Comparison of ENCODE assay signal across 8 cellular contexts in the genomic region with DNA sequence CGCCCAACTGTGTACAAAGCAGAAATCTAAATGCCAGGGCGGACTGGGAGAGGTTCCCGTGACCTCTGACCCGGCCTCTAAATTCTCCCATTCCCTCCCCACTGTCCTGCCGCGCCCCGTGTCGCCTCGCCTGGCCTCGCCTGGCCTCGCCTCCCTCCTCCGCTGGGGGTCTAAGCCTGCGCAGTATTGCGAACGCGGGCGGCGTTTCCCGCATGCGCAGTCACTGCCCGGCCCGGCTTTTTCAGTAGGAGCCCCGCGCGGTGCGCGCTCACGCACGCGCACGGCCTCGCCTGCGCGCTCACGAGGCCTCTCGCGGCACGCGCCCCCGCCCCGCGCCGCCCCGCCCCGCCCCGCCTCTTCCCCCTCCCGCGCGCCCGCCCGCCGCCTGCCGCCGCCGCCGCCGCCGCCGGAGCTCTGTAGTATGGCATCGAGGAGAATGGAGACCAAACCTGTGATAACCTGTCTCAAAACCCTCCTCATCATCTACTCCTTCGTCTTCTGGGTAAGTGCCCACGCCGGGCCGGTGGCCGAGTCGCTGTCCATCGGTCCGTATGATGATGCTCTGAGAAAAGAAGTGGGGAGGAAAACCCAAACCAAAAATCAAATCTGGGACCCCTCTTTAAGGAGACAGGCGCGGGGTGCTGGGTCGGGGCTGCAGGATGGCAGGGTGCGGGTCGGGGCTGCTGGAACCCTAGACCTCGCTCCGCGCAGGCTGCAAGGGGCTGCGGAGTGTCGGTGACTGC. TPM values are rescaled to one million over a fixed set of nuclear protein-coding genes. Genes with fewer than 3 reads are reported as not detected.
A peak's percentile ranks its signal among the peaks of the same experiment; 100 is the strongest.
DNase-seq lines count a peak whose midpoint lies in the region; ATAC-seq, FAIRE-seq and TF ChIP-seq lines count a peak whose summit lies in the region.

A gene with protein sequence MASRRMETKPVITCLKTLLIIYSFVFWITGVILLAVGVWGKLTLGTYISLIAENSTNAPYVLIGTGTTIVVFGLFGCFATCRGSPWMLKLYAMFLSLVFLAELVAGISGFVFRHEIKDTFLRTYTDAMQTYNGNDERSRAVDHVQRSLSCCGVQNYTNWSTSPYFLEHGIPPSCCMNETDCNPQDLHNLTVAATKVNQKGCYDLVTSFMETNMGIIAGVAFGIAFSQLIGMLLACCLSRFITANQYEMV (plus strand): TSS at position 417 of the 743 bp plus-strand sequence. CDS start 5 bp downstream, at position 422.

- peak within 1 kb of the TSS; percentile 96 for H2AFZ ChIP-seq in PC-3 (ENCODE audit: low read length)

- no peaks in the 10 kb centered on the region for H3K9me3 Mint-ChIP-seq in activated T-helper 17 cell treated with anti-CD3 and anti-CD28 coated beads, Interleukin-2, amount 50 U/mL, for 72 hours
- H3K9me3 Mint-ChIP-seq in naive thymus-derived CD4-positive, alpha-beta T cell = no peaks in the 10 kb centered on the region

- CTCF ChIA-PET in PC-3 (lab: Charles Lee) = no interaction called here
- CTCF ChIA-PET in naive thymus-derived CD4-positive, alpha-beta T cell (lab: Charles Lee) = interaction anchor here (0.6 to 0.7 kb wide), 2 partner anchors 64 to 659 kb away, joined by 3 to 4 read pairs; no protein-coding TSS in a partner anchor

- H3K9ac ChIP-seq in HUES64 (ENCODE audit: low read depth, low read length) = peak within 1 kb of the TSS; percentile 55; the same call in 1 of the 2 replicates
- no peak within 1 kb of the TSS for H3K9ac ChIP-seq in PC-3 (ENCODE audit: low read length)

- FAIRE-seq in GM19239 (lab: Jason Lieb, UNC) = peak; percentile 92

- H3K9me2 ChIP-seq in PC-3 (replicated peaks; ENCODE audit: low read length) = no peaks in the 10 kb centered on the region

- H3K4me3 ChIP-seq in HUES64 (ENCODE audit: low read length) (peak within 1 kb of the TSS; percentile 74), PC-3 (ENCODE audit: low read length) (peak within 1 kb of the TSS; percentile 62)
- H3K4me3 ChIP-seq in naive thymus-derived CD4-positive, alpha-beta T cell (ENCODE audit: low read length) = peak within 1 kb of the TSS; percentile 61

- H3K27ac ChIP-seq in HUES64 (ENCODE audit: low read depth, low read length) (no peak within 1 kb of the TSS), PC-3 (ENCODE audit: low read length) (no peak within 1 kb of the TSS)
- H3K27ac ChIP-seq in naive thymus-derived CD4-positive, alpha-beta T cell (ENCODE audit: low read depth, low read length) = peak within 1 kb of the TSS; percentile 51

- 2% methylated on average over 47 of the region's 78 CpGs for WGBS in HUES64

- H3K27me3 Mint-ChIP-seq in activated T-helper 17 cell treated with anti-CD3 and anti-CD28 coated beads, Interleukin-2, amount 50 U/mL, for 72 hours = no peaks in the 10 kb centered on the region
- peaks cover 0 to 28% (median 0%) of the 10 kb centered on the region in 5 donors for H3K27me3 Mint-ChIP-seq in naive thymus-derived CD4-positive, alpha-beta T cell

- POLR2A ChIA-PET in PC-3 (lab: Charles Lee; ENCODE audit: unreplicated experiment) = no interaction called here
- POLR2A ChIA-PET in naive thymus-derived CD4-positive, alpha-beta T cell (lab: Charles Lee) = interaction anchor here (0.7 kb wide), 1 partner anchor 288 kb away, joined by 4 read pairs; no protein-coding TSS in a partner anchor

- DNase-seq in AG08396 (ENCODE audit: low spot score) (peak; percentile 85), GM19239 (ENCODE audit: insufficient read length, low spot score) (peak; percentile 47), PC-3 (peak; percentile 65), fibroblast of peridontal ligament (ENCODE audit: extremely low read depth) (peak; percentile 35)
- peak; percentile 69 to 84 (median 79) for DNase-seq in naive thymus-derived CD4-positive, alpha-beta T cell
- DNase-seq in stimulated activated CD8-positive, alpha-beta memory T cell treated with anti-CD3 and anti-CD28 coated beads, Interleukin-7, amount 100 ng/mL, for 4 hours (ENCODE audit: low read depth in 2 of 2) = peak; percentile 60 to 72

- no TSS peak for BruUV-seq in PC-3 (replicated peaks; lab: Mats Ljungman, UMichigan)

- H3K27ac Mint-ChIP-seq in activated T-helper 17 cell treated with anti-CD3 and anti-CD28 coated beads, Interleukin-2, amount 50 U/mL, for 72 hours = no peak within 1 kb of the TSS
- peak within 1 kb of the TSS in 6 of 9 donors; percentile 21 to 80 (median 56) for H3K27ac Mint-ChIP-seq in naive thymus-derived CD4-positive, alpha-beta T cell

- ATAC-seq in PC-3 = peak; percentile 74
- peak; percentile 91 for ATAC-seq in activated T-helper 17 cell treated with anti-CD3 and anti-CD28 coated beads, Interleukin-2, amount 50 U/mL, for 72 hours (replicated peaks)
- peak; percentile 95 for ATAC-seq in naive thymus-derived CD4-positive, alpha-beta T cell

- no peaks in the 10 kb centered on the region for H3K4me1 ChIP-seq in HUES64 (ENCODE audit: insufficient read depth, low read length)
- no peaks in the 10 kb centered on the region; the same call in 1 of the 2 replicates for H3K4me1 ChIP-seq in PC-3 (ENCODE audit: insufficient read depth, low read length)
- H3K4me1 ChIP-seq in naive thymus-derived CD4-positive, alpha-beta T cell (ENCODE audit: control insufficient read depth in 2 of 2, insufficient read depth in 2 of 2, low read length in 2 of 2) = peaks cover 0 to 7% of the 10 kb centered on the region in 2 donors

- no peaks in the 10 kb centered on the region for H3K9me3 ChIP-seq in HUES64 (ENCODE audit: insufficient read depth, low read depth, low read length)
- H3K9me3 ChIP-seq in PC-3 (ENCODE audit: low read length) = no peaks in the 10 kb centered on the region
- H3K9me3 ChIP-seq in naive thymus-derived CD4-positive, alpha-beta T cell (ENCODE audit: control insufficient read depth in 2 of 3, low read length in 3 of 3) = no peaks in the 10 kb centered on the region

- intact Hi-C loops in PC-3 (cut with micrococcal nuclease) = no loop called here
- intact Hi-C loops in naive thymus-derived CD4-positive, alpha-beta T cell (cut with micrococcal nuclease) = loop anchor here (1.0 to 5.0 kb wide), 2 partner anchors 234 kb away; a partner anchor contains a TSS

- H3K4me3 Mint-ChIP-seq in activated T-helper 17 cell treated with anti-CD3 and anti-CD28 coated beads, Interleukin-2, amount 50 U/mL, for 72 hours = peak within 1 kb of the TSS; percentile 79
- peak within 1 kb of the TSS; percentile 80 to 91 (median 88) for H3K4me3 Mint-ChIP-seq in naive thymus-derived CD4-positive, alpha-beta T cell

- H3F3A ChIP-seq in PC-3 (ENCODE audit: low read length, unreplicated experiment) = no peaks in the 10 kb centered on the region

- H3K4me1 Mint-ChIP-seq in activated T-helper 17 cell treated with anti-CD3 and anti-CD28 coated beads, Interleukin-2, amount 50 U/mL, for 72 hours = no peaks in the 10 kb centered on the region
- H3K4me1 Mint-ChIP-seq in naive thymus-derived CD4-positive, alpha-beta T cell = peaks cover 0 to 5% (median 3%) of the 10 kb centered on the region in 7 donors

- peaks cover 20% of the 10 kb centered on the region for H3K27me3 ChIP-seq in HUES64 (ENCODE audit: insufficient read depth, low read length)
- peaks cover 29% of the 10 kb centered on the region for H3K27me3 ChIP-seq in PC-3 (ENCODE audit: low read length)
- H3K27me3 ChIP-seq in naive thymus-derived CD4-positive, alpha-beta T cell (ENCODE audit: control insufficient read depth in 2 of 2, insufficient read depth in 2 of 2, low read length in 2 of 2) = no peaks in the 10 kb centered on the region

- H3K36me3 ChIP-seq in HUES64 (ENCODE audit: insufficient read depth, low read length) (no peaks in the 10 kb centered on the region), PC-3 (ENCODE audit: low read depth, low read length) (no peaks in the 10 kb centered on the region)
- no peaks in the 10 kb centered on the region for H3K36me3 ChIP-seq in naive thymus-derived CD4-positive, alpha-beta T cell (ENCODE audit: control insufficient read depth in 2 of 3, insufficient read depth in 3 of 3, low read length in 3 of 3)

- H4K20me1 ChIP-seq in PC-3 (ENCODE audit: low read length) = no peaks in the 10 kb centered on the region

- H3K79me2 ChIP-seq in PC-3 (ENCODE audit: low read length) = no peaks in the 10 kb centered on the region

- H3K36me3 Mint-ChIP-seq in activated T-helper 17 cell treated with anti-CD3 and anti-CD28 coated beads, Interleukin-2, amount 50 U/mL, for 72 hours (ENCODE audit: low read depth) = no peaks in the 10 kb centered on the region
- H3K36me3 Mint-ChIP-seq in naive thymus-derived CD4-positive, alpha-beta T cell = no peaks in the 10 kb centered on the region

- peak within 1 kb of the TSS; percentile 89 for H3K4me2 ChIP-seq in PC-3 (ENCODE audit: low read length)

- no peak for TF ChIP-seq CTCF in PC-3 (conservative IDR thresholded peaks at IDR 0.05; ENCODE audit: low read depth, low read length)

RNA-seq across cellular contexts. Expression of the gene that starts here (rescaled TPM):
- polyA plus RNA-seq in HUES64 (2013, experiment 1 of 2) = 3.9 TPM
- 4.9 TPM for polyA plus RNA-seq in HUES64 (2013, experiment 2 of 2)
- not detected in 2 replicates for total RNA-seq in PC-3 (2014; rRNA removed)
- 1 to 10 TPM in 1 of 2 donors, under 1 TPM in 1; 0.78 to 1.2 TPM for total RNA-seq in activated T-helper 17 cell treated with anti-CD3 and anti-CD28 coated beads, Interleukin-2, amount 50 U/mL, for 72 hours
- under 1 TPM in 3 of 5 experiments, not detected in 2; 0.27 to 0.48 (median 0.41) TPM for total RNA-seq in naive thymus-derived CD4-positive, alpha-beta T cell
- polyA plus RNA-seq in naive thymus-derived CD4-positive, alpha-beta T cell = 1 to 10 TPM in 1 of 2 donors, under 1 TPM in 1; 0.65 to 1.3 TPM

Comparison
In these comparisons a context has a peak if more than half of its experiments do, and no peak if none do; other contexts are left out.
1. Peak in DNase-seq, ATAC-seq, H3K4me3 ChIP-seq and H3K4me2 ChIP-seq in PC-3; RNA of the gene not detected or under 1 TPM.
2. DNase-seq: peak in every context shown above with its lines; median percentile 85 in AG08396; 79 in naive thymus-derived CD4-positive, alpha-beta T cell; 66 in stimulated activated CD8-positive, alpha-beta memory T cell treated with anti-CD3 and anti-CD28 coated beads, Interleukin-7, amount 100 ng/mL, for 4 hours; 65 in PC-3; 47 in GM19239; 35 in fibroblast of peridontal ligament.